In genomic region chr18:9413586-9413985, GRCh38 we compare ENCODE assay signal across 1 cellular context.
TF ChIP-seq lines count a peak whose summit lies in the region.

No MANE protein-coding gene starts in this region.

TF ChIP-seq in WTC11, 78 proteins besides CTCF, POLR2A, EP300 and RAD21 (continued from another document):
- TF ChIP-seq ATF3 (CRISPR knock-in tag; conservative IDR thresholded peaks at IDR 0.05): no peak
- TF ChIP-seq ESRRA (CRISPR knock-in tag; IDR thresholded peaks at IDR 0.05; ENCODE audit: borderline replicate concordance): no peak
- no peak for TF ChIP-seq TEAD1 (CRISPR knock-in tag; IDR thresholded peaks at IDR 0.05)
TF ChIP-seq in WTC11: peak in this region for 0.
